24 cellular contexts compared by ENCODE assay signal in the genomic region with DNA sequence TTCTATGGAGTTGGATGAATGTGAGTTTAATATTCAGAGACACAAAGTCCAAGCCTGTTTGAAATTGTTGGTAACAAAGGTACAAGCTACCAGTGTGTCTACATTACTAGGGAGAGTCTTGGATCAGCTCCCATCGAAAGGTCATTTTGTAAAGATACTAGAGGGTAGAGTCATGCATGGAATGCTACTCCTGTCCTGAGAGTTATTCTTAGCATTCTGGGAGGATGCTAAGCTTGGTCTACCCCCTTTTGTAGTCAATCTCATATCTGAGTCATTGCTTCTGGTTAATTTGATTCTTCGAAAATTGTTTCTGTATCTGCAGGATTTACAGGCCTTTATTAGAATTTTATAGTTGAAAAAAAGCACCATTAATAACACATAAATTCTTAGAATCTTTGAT.
"Had no signal": no experiment of that assay in that cellular context is flagged by ENCODE, and none has a peak within 500 bp of the region (broad histone marks: within the 10 kb centered on the region; RNA-seq: fewer than 3 reads in every experiment).

No MANE protein-coding gene starts in this region.

- FAIRE-seq: colon had no signal

- H3K36me3 ChIP-seq: gastroesophageal sphincter, right lobe of liver, tibial nerve had no signal

- H3K4me3 ChIP-seq: esophagus muscularis mucosa, gastroesophageal sphincter, lung, psoas muscle, right lobe of liver, testis, tibial nerve had no signal

- H3K9me3 ChIP-seq: esophagus muscularis mucosa, gastroesophageal sphincter, psoas muscle, testis had no signal

- DNase-seq: effector memory CD8-positive, alpha-beta T cell; foreskin fibroblast; glutamatergic neuron; islet precursor cell; left cardiac atrium; left ventricle myocardium superior; mesenchymal stem cell; midbrain; psoas muscle; retina; right lobe of liver; stimulated activated CD4-positive, alpha-beta T cell treated with anti-CD3 and anti-CD28 coated beads, Interleukin-2, amount 100 ng/mL, for 24 hours; stimulated activated CD4-positive, alpha-beta T cell treated with anti-CD3 and anti-CD28 coated beads, Interleukin-4, amount 100 ng/mL, for 4 hours; stimulated activated naive B cell treated with anti-CD40 and anti-IgM and Interleukin-4, amounts not matched to agents 10 μg/mL and 1 μg/mL and 100 μg/mL, for 72 hours; stimulated activated naive CD8-positive, alpha-beta T cell treated with anti-CD3 and anti-CD28 coated beads, Interleukin-15, amount 100 ng/mL, for 72 hours; testis had no signal

- H2AFZ ChIP-seq: parathyroid adenoma had no signal

- H3K4me1 ChIP-seq: gastroesophageal sphincter, parathyroid adenoma, psoas muscle, right lobe of liver, testis, tibial nerve had no signal

- H3K27me3 ChIP-seq: esophagus muscularis mucosa, gastroesophageal sphincter, right lobe of liver, testis, tibial nerve had no signal

- ATAC-seq: effector memory CD8-positive, alpha-beta T cell; gastroesophageal sphincter; left cardiac atrium; left ventricle myocardium superior; natural killer cell treated with Interleukin-12 subunit alpha and Interleukin-12 subunit beta and Interleukin-15 and Interleukin-18, amount 100 ng/mL, for 72 hours; psoas muscle; right lobe of liver; stimulated activated naive B cell treated with anti-CD40 and anti-IgM and Interleukin-4, amounts not matched to agents 10 μg/mL and 1 μg/mL and 100 μg/mL, for 72 hours; stimulated activated naive CD8-positive, alpha-beta T cell treated with anti-CD3 and anti-CD28 coated beads, Interleukin-15, amount 100 ng/mL, for 72 hours had no signal

- H3K27ac ChIP-seq: epithelial cell of prostate, esophagus muscularis mucosa, gastroesophageal sphincter, parathyroid adenoma, psoas muscle, right lobe of liver, testis, tibial nerve had no signal

- H3K9ac ChIP-seq: parathyroid adenoma had no signal
